Comparison of ENCODE assay signal across 8 cellular contexts in genomic region chr6:144095134-144096002, GRCh38. TPM values are rescaled to one million over a fixed set of nuclear protein-coding genes. Genes with fewer than 3 reads are reported as not detected.
DNase-seq lines count a peak whose midpoint lies in the region; FAIRE-seq and TF ChIP-seq lines count a peak whose summit lies in the region.

Gene SF3B5, minus strand, starts transcription at chr6:144095573. Its CDS starts 76 bp downstream, at chr6:144095497.

- H2BK120ac ChIP-seq in neuronal stem cell (ENCODE audit: low read depth, low read length), result no peak within 1 kb of the TSS

- H2AK5ac ChIP-seq in neuronal stem cell (ENCODE audit: low read depth, low read length), result no peak within 1 kb of the TSS

- H3K27ac Mint-ChIP-seq in HFFc6, result peak within 1 kb of the TSS; percentile 97
- H3K27ac Mint-ChIP-seq in activated naive CD4-positive, alpha-beta T cell treated with anti-CD3 and anti-CD28 coated beads, Interleukin-2, amount 10 ng/mL, durations not matched to agents 7 days and 5 days, result peak within 1 kb of the TSS; percentile 96

- DNase-seq in GM04503 (ENCODE audit: low read depth) (peak; percentile 99), HFFc6 (peak; percentile 100), NB4 (ENCODE audit: low read depth) (peak; percentile 100), SK-N-MC (ENCODE audit: low read depth, low spot score) (peak; percentile 97), frontal cortex (ENCODE audit: low spot score in 2 of 2) (peak; percentile 72 to 86), neuronal stem cell (ENCODE audit: low spot score) (peak; percentile 99)
- peak; percentile 99 for DNase-seq in activated naive CD4-positive, alpha-beta T cell treated with anti-CD3 and anti-CD28 coated beads, Interleukin-2, amount 10 ng/mL, durations not matched to agents 7 days and 5 days

- TF ChIP-seq POLR2A in NB4 (IDR thresholded peaks at IDR 0.05; ENCODE audit: extremely low read depth, insufficient read length), result peak; percentile 94

- no peak within 1 kb of the TSS for H4K91ac ChIP-seq in neuronal stem cell (ENCODE audit: low read depth, low read length, poor library complexity)

- H3K4me1 ChIP-seq in neuronal stem cell (ENCODE audit: control insufficient read depth in 2 of 2, insufficient read depth in 1 of 2, low read depth in 1 of 2, low read length in 2 of 2), result peaks cover 8 to 12% of the 10 kb centered on the region in 2 donors

- H3K4me2 ChIP-seq in neuronal stem cell (ENCODE audit: insufficient read depth, low read length, poor library complexity, severe bottlenecking), result peak within 1 kb of the TSS; percentile 100

- H3K9ac ChIP-seq in SK-N-MC (ENCODE audit: insufficient read length), result peak within 1 kb of the TSS; percentile 90
- H3K9ac ChIP-seq in neuronal stem cell (ENCODE audit: low read depth, low read length, poor library complexity), result peak within 1 kb of the TSS; percentile 98

- H3K79me1 ChIP-seq in neuronal stem cell (ENCODE audit: low read depth, low read length), result peaks cover 6% of the 10 kb centered on the region

- no peak within 1 kb of the TSS for H4K8ac ChIP-seq in neuronal stem cell (ENCODE audit: low read depth, low read length)

- H3K27me3 ChIP-seq in neuronal stem cell (ENCODE audit: control insufficient read depth in 3 of 3, insufficient read depth in 3 of 3, low read depth in 1 of 3, low read length in 3 of 3), result no peaks in the 10 kb centered on the region

- peak within 1 kb of the TSS; percentile 92 for H2AFZ ChIP-seq in neuronal stem cell (ENCODE audit: low read length)

- peaks cover 36% of the 10 kb centered on the region for H3K4me1 Mint-ChIP-seq in HFFc6 (ENCODE audit: low read depth)
- peaks cover 32% of the 10 kb centered on the region for H3K4me1 Mint-ChIP-seq in activated naive CD4-positive, alpha-beta T cell treated with anti-CD3 and anti-CD28 coated beads, Interleukin-2, amount 10 ng/mL, durations not matched to agents 7 days and 5 days

- WGBS in neuronal stem cell (ENCODE audit: extremely low coverage in 2 of 2, insufficient read length in 2 of 2, insufficient replicate concordance in 1 of 2), 2 donors, result no CpG with 5 or more reads among the region's 60 CpGs

- peak within 1 kb of the TSS; percentile 70 for H3K23ac ChIP-seq in neuronal stem cell (ENCODE audit: low read depth, low read length, poor library complexity)

- H3K4me3 Mint-ChIP-seq in HFFc6, result peak within 1 kb of the TSS; percentile 99
- H3K4me3 Mint-ChIP-seq in activated naive CD4-positive, alpha-beta T cell treated with anti-CD3 and anti-CD28 coated beads, Interleukin-2, amount 10 ng/mL, durations not matched to agents 7 days and 5 days, result peak within 1 kb of the TSS; percentile 91

- H3K27me3 Mint-ChIP-seq in HFFc6 (ENCODE audit: insufficient read depth), result peaks cover 3% of the 10 kb centered on the region
- peaks cover 6% of the 10 kb centered on the region for H3K27me3 Mint-ChIP-seq in activated naive CD4-positive, alpha-beta T cell treated with anti-CD3 and anti-CD28 coated beads, Interleukin-2, amount 10 ng/mL, durations not matched to agents 7 days and 5 days

- no peaks in the 10 kb centered on the region for H3K9me3 Mint-ChIP-seq in HFFc6
- no peaks in the 10 kb centered on the region for H3K9me3 Mint-ChIP-seq in activated naive CD4-positive, alpha-beta T cell treated with anti-CD3 and anti-CD28 coated beads, Interleukin-2, amount 10 ng/mL, durations not matched to agents 7 days and 5 days

- no peak within 1 kb of the TSS for H2BK15ac ChIP-seq in neuronal stem cell (ENCODE audit: low read length)

- no peak within 1 kb of the TSS for H3K4ac ChIP-seq in neuronal stem cell (ENCODE audit: low read length)

- peak within 1 kb of the TSS; percentile 43; the same call in 1 of the 2 replicates for H3K27ac ChIP-seq in SK-N-MC
- H3K27ac ChIP-seq in neuronal stem cell (replicated peaks; ENCODE audit: low read length), result peak within 1 kb of the TSS; percentile 40

- no peak within 1 kb of the TSS for H2BK5ac ChIP-seq in neuronal stem cell (ENCODE audit: low read length)

- H3K36me3 Mint-ChIP-seq in HFFc6 (ENCODE audit: low read depth), result peaks cover 11% of the 10 kb centered on the region
- H3K36me3 Mint-ChIP-seq in activated naive CD4-positive, alpha-beta T cell treated with anti-CD3 and anti-CD28 coated beads, Interleukin-2, amount 10 ng/mL, durations not matched to agents 7 days and 5 days, result peaks cover 10% of the 10 kb centered on the region

- H3K18ac ChIP-seq in neuronal stem cell (ENCODE audit: low read length), result peak within 1 kb of the TSS; percentile 91

- FAIRE-seq in frontal cortex (lab: Jason Lieb, UNC), result peak; percentile 88

- peak within 1 kb of the TSS; percentile 91 for H3K14ac ChIP-seq in neuronal stem cell (ENCODE audit: low read length)

- H3K36me3 ChIP-seq in SK-N-MC (ENCODE audit: insufficient read depth, low read length) (no peaks in the 10 kb centered on the region), neuronal stem cell (replicated peaks in 1 of 2; ENCODE audit: control insufficient read depth in 2 of 2, insufficient read depth in 2 of 2, low read length in 2 of 2) (peaks cover 0 to 8% of the 10 kb centered on the region in 2 donors)

- H3K9me3 ChIP-seq in SK-N-MC (ENCODE audit: low read depth, low read length), result no peaks in the 10 kb centered on the region
- no peaks in the 10 kb centered on the region for H3K9me3 ChIP-seq in neuronal stem cell (replicated peaks in 1 of 2; ENCODE audit: control insufficient read depth in 2 of 2, insufficient read depth in 1 of 2, low read depth in 1 of 2, low read length in 2 of 2)

- CTCF ChIA-PET in activated naive CD4-positive, alpha-beta T cell treated with anti-CD3 and anti-CD28 coated beads, Interleukin-2, amount 10 ng/mL, durations not matched to agents 7 days and 5 days (lab: Charles Lee), result interaction anchor here (2.0 kb wide), 1 partner anchor 154 kb away, joined by 4 read pairs; no protein-coding TSS in a partner anchor

- TF ChIP-seq CTCF in HFFc6 (IDR thresholded peaks at IDR 0.05), result no peak
- TF ChIP-seq CTCF in NB4 (IDR thresholded peaks at IDR 0.05; ENCODE audit: low read depth, low read length), result no peak
- no peak for TF ChIP-seq CTCF in subcutaneous adipose tissue (IDR thresholded peaks at IDR 0.05; ENCODE audit: low read depth)

- no peak within 1 kb of the TSS for H2BK12ac ChIP-seq in neuronal stem cell (ENCODE audit: low read length)

- H3K4me3 ChIP-seq in NB4 (ENCODE audit: low read depth, low read length) (peak within 1 kb of the TSS; percentile 95), SK-N-MC (peak within 1 kb of the TSS; percentile 95), neuronal stem cell (ENCODE audit: low read length in 2 of 2) (peak within 1 kb of the TSS; percentile 83 to 93)

RNA-seq across cellular contexts. Expression of gene SF3B5, which starts in this region (rescaled TPM):
- total RNA-seq in HFFc6 (2021; fragmentation: NEBNext Ultra II Directional; extraction: Animal tissue kit (Norgen Biotek cat#: 25700)), result 100 to 1,000 TPM; 172 to 189 (median 177) TPM
- total RNA-seq in frontal cortex (43.6 TPM), subcutaneous adipose tissue (100 to 1,000 TPM in 3 of 4 donors, 10 to 100 TPM in 1; 87.2 to 168 (median 128) TPM)
- polyA plus RNA-seq in neuronal stem cell (2013, experiment 1 of 2), result 246 TPM
- polyA plus RNA-seq in neuronal stem cell (2013, experiment 2 of 2), result 242 TPM

Comparison
In these comparisons a context has a peak if more than half of its experiments do, and no peak if none do; other contexts are left out.
1. Peak in every context shown above with its lines: DNase-seq, H3K4me3 ChIP-seq and H3K27ac ChIP-seq.